Comparison of ENCODE assay signal across 17 cellular contexts in the genomic region with DNA sequence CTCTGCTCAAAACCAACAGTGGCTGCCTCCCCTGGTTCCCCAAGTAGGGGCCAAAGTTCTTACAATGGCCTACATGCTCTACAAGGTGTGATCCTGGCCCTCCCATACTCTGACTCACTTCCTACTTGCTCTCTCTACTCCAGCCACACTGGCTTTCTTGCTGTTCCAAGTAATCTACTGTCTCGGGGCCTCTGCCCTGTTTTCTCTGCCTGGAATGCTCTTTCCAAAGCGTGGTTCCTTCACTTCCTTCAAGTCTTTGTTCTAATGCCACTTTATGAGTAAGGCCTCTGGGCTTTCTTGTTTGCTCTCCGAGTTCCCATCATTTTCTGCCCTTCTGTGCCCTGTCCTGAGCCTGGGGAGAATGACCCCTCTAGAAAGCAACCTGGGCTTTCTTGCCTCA. TPM values are rescaled to one million over a fixed set of nuclear protein-coding genes. Genes with fewer than 3 reads are reported as not detected.
A peak's percentile ranks its signal among the peaks of the same experiment; 100 is the strongest.
DNase-seq lines count a peak whose midpoint lies in the region; ATAC-seq and TF ChIP-seq lines count a peak whose summit lies in the region.
"Had no signal": no experiment of that assay in that cellular context is flagged by ENCODE, and none has a peak within 500 bp of the region (broad histone marks: within the 10 kb centered on the region; RNA-seq: fewer than 3 reads in every experiment).

No MANE protein-coding gene starts in this region.

- H3K9me3 ChIP-seq in Caco-2 (0 out of 2 replicates have a peak, but pooled peaks cover 2% of the 10 kb centered on the region), HUES6 (ENCODE audit: control insufficient read depth, insufficient read depth, low read depth, low read length) (no peaks in the 10 kb centered on the region), mammary epithelial cell (replicated peaks; ENCODE audit: insufficient read depth, low read length) (no peaks in the 10 kb centered on the region), lower lobe of right lung (no peaks in the 10 kb centered on the region), transverse colon (no peaks in the 10 kb centered on the region)
- H3K9me3 ChIP-seq: psoas muscle had no signal

- H3K9ac ChIP-seq in HUES6 (ENCODE audit: low read length) (no peak overlapping the region), mammary epithelial cell (ENCODE audit: insufficient read depth, low read length) (peak overlapping the region; percentile 55)

- peaks cover 36% of the 10 kb centered on the region for H3K79me2 ChIP-seq in mammary epithelial cell (ENCODE audit: insufficient read depth, low read length)

- CTCF ChIA-PET in Caco-2 (lab: Charles Lee) (no interaction called here), mammary epithelial cell (lab: Charles Lee; ENCODE audit: low non-redundant PET) (no interaction called here)

- no peak overlapping the region for H3K4me3 Mint-ChIP-seq in Caco-2 (ENCODE audit: unreplicated experiment)
- H3K4me3 Mint-ChIP-seq: activated CD8-positive, alpha-beta T cell treated with anti-CD3 and anti-CD28 coated beads for 36 hours; B cell had no signal

- BruUV-seq in Caco-2 (replicated peaks; lab: Mats Ljungman, UMichigan) (no TSS peak), mammary epithelial cell (replicated peaks; lab: Mats Ljungman, UMichigan) (no TSS peak)

- no peak for TF ChIP-seq EP300 in transverse colon (IDR thresholded peaks at IDR 0.05; ENCODE audit: low read depth)

- H3K27me3 ChIP-seq in Caco-2 (replicated peaks; ENCODE audit: control insufficient read depth, insufficient read depth, low read length) (no peaks in the 10 kb centered on the region), HUES6 (ENCODE audit: control insufficient read depth, insufficient read depth, low read length) (peaks cover 6% of the 10 kb centered on the region; the same call in 1 of the 2 replicates), mammary epithelial cell (ENCODE audit: insufficient read depth, low read length) (no peaks in the 10 kb centered on the region), lower lobe of right lung (ENCODE audit: low read depth) (peaks cover 40% of the 10 kb centered on the region), transverse colon (peaks cover 42% of the 10 kb centered on the region)

- no peak for TF ChIP-seq POLR2A in transverse colon (IDR thresholded peaks at IDR 0.05)

- H3K27ac Mint-ChIP-seq in Caco-2 (ENCODE audit: unreplicated experiment), result peak overlapping the region; percentile 4
- H3K27ac Mint-ChIP-seq: activated CD8-positive, alpha-beta T cell treated with anti-CD3 and anti-CD28 coated beads for 36 hours; B cell had no signal

- H3K27ac ChIP-seq in HUES6 (ENCODE audit: low read depth, low read length) (no peak overlapping the region), mammary epithelial cell (ENCODE audit: insufficient read depth, low read depth, low read length) (peak overlapping the region; percentile 67), lower lobe of right lung (no peak overlapping the region), transverse colon (no peak overlapping the region)
- H3K27ac ChIP-seq: psoas muscle had no signal

- POLR2A ChIA-PET in Caco-2 (lab: Charles Lee), result no interaction called here

- H3K36me3 ChIP-seq in Caco-2 (ENCODE audit: control insufficient read depth, insufficient read depth, low read length) (no peaks in the 10 kb centered on the region), HUES6 (ENCODE audit: control insufficient read depth, insufficient read depth, low read length) (no peaks in the 10 kb centered on the region), mammary epithelial cell (ENCODE audit: insufficient read depth, low read length) (no peaks in the 10 kb centered on the region), lower lobe of right lung (no peaks in the 10 kb centered on the region), transverse colon (no peaks in the 10 kb centered on the region)

- H3K4me2 ChIP-seq in mammary epithelial cell (ENCODE audit: insufficient read depth, low read depth, low read length), result peak overlapping the region; percentile 23

- H3K4me3 ChIP-seq in Caco-2 (ENCODE audit: low read depth, low read length) (no peak overlapping the region), HUES6 (ENCODE audit: low read depth, low read length) (0 out of 2 replicates have a peak overlapping the region, but pooled peaks have one; percentile 8), mammary epithelial cell (replicated peaks in 1 of 3; ENCODE audit: insufficient read depth in 1 of 3, low read depth in 2 of 3, low read length in 3 of 3) (no peak overlapping the region), lower lobe of right lung (no peak overlapping the region), transverse colon (no peak overlapping the region)
- H3K4me3 ChIP-seq: psoas muscle had no signal

- peaks cover 18% of the 10 kb centered on the region for H3K4me1 ChIP-seq in Caco-2
- peaks cover 21% of the 10 kb centered on the region for H3K4me1 ChIP-seq in HUES6 (ENCODE audit: control insufficient read depth, insufficient read depth, low read length)
- peaks cover 47% of the 10 kb centered on the region for H3K4me1 ChIP-seq in mammary epithelial cell (ENCODE audit: insufficient read depth, low read length)
- peaks cover 24% of the 10 kb centered on the region for H3K4me1 ChIP-seq in lower lobe of right lung
- peaks cover 13 to 31% (median 24%) of the 10 kb centered on the region in 4 donors for H3K4me1 ChIP-seq in transverse colon

- DNase-seq in Caco-2 (no peak), mammary epithelial cell (peak; percentile 84), lower lobe of right lung (peak; percentile 0), medulla oblongata (ENCODE audit: extremely low spot score) (no peak), transverse colon (no peak), NCI-H187 (lab: John Stamatoyannopoulos, UW) (no peak)
- no peak for DNase-seq in activated effector memory CD4-positive, alpha-beta T cell treated with anti-CD3 and anti-CD28 coated beads, Interleukin-2, amount 50 U/mL, for 16 hours
- DNase-seq: activated CD8-positive, alpha-beta T cell treated with anti-CD3 and anti-CD28 coated beads for 36 hours; DMS53; GOT3; NCI-H1092 treated with DMSO at 0.1 percent for 48 hours; NCI-H510A; psoas muscle; SIG-M5 had no signal

- no peaks in the 10 kb centered on the region for H4K20me1 ChIP-seq in mammary epithelial cell (ENCODE audit: insufficient read depth, low read length)

- peak overlapping the region; percentile 74 for H2AFZ ChIP-seq in mammary epithelial cell (ENCODE audit: low read depth, low read length)

- no peaks in the 10 kb centered on the region for H3K9me3 Mint-ChIP-seq in Caco-2 (ENCODE audit: unreplicated experiment)
- H3K9me3 Mint-ChIP-seq: activated CD8-positive, alpha-beta T cell treated with anti-CD3 and anti-CD28 coated beads for 36 hours had no signal

- TF ChIP-seq CTCF in Caco-2 (IDR thresholded peaks at IDR 0.05; ENCODE audit: insufficient read depth in 1 of 2, low read depth in 1 of 2, low read length in 1 of 2, severe bottlenecking in 1 of 2, unreplicated experiment in 1 of 2) (no peak), mammary epithelial cell (conservative IDR thresholded peaks at IDR 0.05 in 1 of 2, IDR thresholded peaks at IDR 0.05 in 1 of 2; ENCODE audit: extremely low read depth in 1 of 2, insufficient read depth in 1 of 2, low read depth in 1 of 2, low read length in 2 of 2) (no peak), lower lobe of right lung (IDR thresholded peaks at IDR 0.05) (no peak), transverse colon (IDR thresholded peaks at IDR 0.05) (no peak)

- in situ Hi-C loops in mammary epithelial cell (cut with MboI; ENCODE audit: low sequenced_read_pairs in 2 of 2) (no loop called here), transverse colon (cut with MboI; ENCODE audit: low pct_ligation_motif_present in 1 of 4, low pct_unique_long_range_greater_than_20kb in 1 of 4, low sequenced_read_pairs in 3 of 4) (loop anchor here in 1 of 4 donors (25.0 kb wide), 1 partner anchor 446 kb away; no protein-coding TSS in a partner anchor)

- no peaks in the 10 kb centered on the region for H3K27me3 Mint-ChIP-seq in Caco-2 (ENCODE audit: insufficient read depth, unreplicated experiment)

- WGBS in mammary epithelial cell (ENCODE audit: low coverage, missing lambda C conversion rate), result 0% methylated on average over 3 of the region's 3 CpGs
- 72% methylated on average over 3 of the region's 3 CpGs; no CpG with 5 or more reads in 1 of the 2 donors for WGBS in transverse colon (ENCODE audit: low coverage in 1 of 2), 2 donors

- H3K4me1 Mint-ChIP-seq in Caco-2 (ENCODE audit: low read depth, unreplicated experiment), result peaks cover 23% of the 10 kb centered on the region

- peaks cover 14% of the 10 kb centered on the region for H3K36me3 Mint-ChIP-seq in Caco-2 (ENCODE audit: insufficient read depth, unreplicated experiment)

- intact Hi-C loops in Caco-2 (cut with micrococcal nuclease; ENCODE audit: unreplicated experiment), result no loop called here
- intact Hi-C loops in mammary epithelial cell (cut with micrococcal nuclease), result loop anchor here (5.0 kb wide), 2 partner anchors 96 to 116 kb away; a partner anchor contains a TSS
- intact Hi-C loops in lower lobe of right lung (cut with DNase I), result no loop called here
- intact Hi-C loops in transverse colon (cut with DNase I; ENCODE audit: low total_unique reads), result no loop called here

- ATAC-seq in lower lobe of right lung, result no peak
- ATAC-seq: activated CD8-positive, alpha-beta T cell treated with anti-CD3 and anti-CD28 coated beads for 36 hours; psoas muscle had no signal

- dilution Hi-C loops in mammary epithelial cell (cut with HindIII; ENCODE audit: low sequenced_read_pairs), result no loop called here

RNA-seq across cellular contexts. Expression of a gene that starts 4.1 kb away (rescaled TPM):
- 114 and 144 TPM in 2 replicates for total RNA-seq in Caco-2 (2022)
- 100 to 1,000 TPM; 628 to 995 TPM for total RNA-seq in mammary epithelial cell
- polyA plus RNA-seq in mammary epithelial cell, result 560 TPM
- polyA minus RNA-seq in mammary epithelial cell, result 703 TPM
- total RNA-seq in lower lobe of right lung, result 3.4 TPM
- 1 to 10 TPM in 1 of 4 donors, under 1 TPM in 1, not detected in 2; 0.32 to 2.0 TPM for total RNA-seq in transverse colon
- total RNA-seq: fibroblast of lung, psoas muscle had no signal

Comparison
In these comparisons a context has a peak if more than half of its experiments do, and no peak if none do; other contexts are left out.
1. DNase-seq: peak in mammary epithelial cell (single experiment) and lower lobe of right lung (single experiment); none in Caco-2 (0 of 2), activated effector memory CD4-positive, alpha-beta T cell treated with anti-CD3 and anti-CD28 coated beads, Interleukin-2, amount 50 U/mL, for 16 hours (single experiment), medulla oblongata (single experiment), transverse colon (single experiment) and NCI-H187 (0 of 2).
2. RNA of a gene that starts 4.1 kb away (total RNA-seq): 628 to 995 TPM in mammary epithelial cell and 114 to 144 TPM in Caco-2; 3.4 TPM in lower lobe of right lung (single experiment) and 0.32 to 2.0 TPM in transverse colon; every median in the first group is over 10 times any median in the second.